2 cellular contexts compared by ENCODE assay signal in the genomic region with DNA sequence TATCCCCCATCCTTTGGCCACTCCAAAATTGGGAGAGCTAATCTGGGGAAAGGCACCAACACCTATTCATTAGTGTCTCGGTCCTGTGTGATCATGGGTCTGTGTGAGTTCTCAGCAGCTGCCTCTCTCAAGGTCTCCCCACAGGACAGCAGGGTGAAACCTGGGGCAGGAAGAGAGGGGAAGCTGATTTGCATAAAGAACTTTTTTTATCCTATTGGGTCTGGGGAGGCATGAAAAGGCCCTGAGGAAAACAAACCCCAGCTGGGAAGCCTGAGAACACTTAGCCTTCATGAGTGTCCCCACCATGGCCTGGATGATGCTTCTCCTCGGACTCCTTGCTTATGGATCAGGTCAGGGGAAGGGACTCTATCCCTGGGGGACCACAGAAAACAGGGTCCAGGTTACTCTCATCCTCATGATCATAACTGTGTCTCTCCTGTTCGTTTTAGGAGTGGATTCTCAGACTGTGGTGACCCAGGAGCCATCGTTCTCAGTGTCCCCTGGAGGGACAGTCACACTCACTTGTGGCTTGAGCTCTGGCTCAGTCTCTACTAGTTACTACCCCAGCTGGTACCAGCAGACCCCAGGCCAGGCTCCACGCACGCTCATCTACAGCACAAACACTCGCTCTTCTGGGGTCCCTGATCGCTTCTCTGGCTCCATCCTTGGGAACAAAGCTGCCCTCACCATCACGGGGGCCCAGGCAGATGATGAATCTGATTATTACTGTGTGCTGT.
TF ChIP-seq lines count a peak whose summit lies in the region.

No MANE protein-coding gene starts in this region.

TF ChIP-seq in IMR-90, 13 proteins besides CTCF, POLR2A, EP300 and RAD21:
- no peak for TF ChIP-seq BHLHE40 (IDR thresholded peaks at IDR 0.05; ENCODE audit: low read depth, low read length)
- TF ChIP-seq MAZ (IDR thresholded peaks at IDR 0.05; ENCODE audit: borderline replicate concordance, low read depth, low read length) = no peak
- no peak for TF ChIP-seq NFE2L2 (IDR thresholded peaks at IDR 0.05; ENCODE audit: low read depth, low read length)
- no peak for TF ChIP-seq MAFK (IDR thresholded peaks at IDR 0.05; ENCODE audit: low read depth, low read length)
- no peak for TF ChIP-seq MXI1 (IDR thresholded peaks at IDR 0.05; ENCODE audit: borderline replicate concordance, low read depth, low read length)

TF ChIP-seq in H1, 55 proteins besides CTCF, POLR2A, EP300 and RAD21:
- TF ChIP-seq YY1 (IDR thresholded peaks at IDR 0.05; ENCODE audit: low read depth, low read length) = no peak
- peak; percentile 9 for TF ChIP-seq EZH2 (IDR thresholded peaks at IDR 0.05; ENCODE audit: low read depth, low read length, severe bottlenecking)
